ENCODE assay signal across 1 cellular context in genomic region chrX:150348365-150348764, GRCh38.
TF ChIP-seq lines count a peak whose summit lies in the region.

No MANE protein-coding gene starts in this region.

TF ChIP-seq in HepG2, 621 proteins besides CTCF, POLR2A, EP300 and RAD21 (continued from another document):
- no peak for TF ChIP-seq ZBTB39 (CRISPR knock-in tag; IDR thresholded peaks at IDR 0.05)
- no peak for TF ChIP-seq RNF219 (CRISPR knock-in tag; IDR thresholded peaks at IDR 0.05)
- no peak for TF ChIP-seq ZNF7 (CRISPR knock-in tag; IDR thresholded peaks at IDR 0.05)
- no peak for TF ChIP-seq ZNF704 (CRISPR knock-in tag; IDR thresholded peaks at IDR 0.05; ENCODE audit: borderline replicate concordance)
- TF ChIP-seq MTA3 (CRISPR knock-in tag; IDR thresholded peaks at IDR 0.05) = no peak
- no peak for TF ChIP-seq NFYB (CRISPR knock-in tag; IDR thresholded peaks at IDR 0.05)
- TF ChIP-seq ZNF773 (CRISPR knock-in tag; IDR thresholded peaks at IDR 0.05; ENCODE audit: borderline replicate concordance) = no peak
